In the genomic region with DNA sequence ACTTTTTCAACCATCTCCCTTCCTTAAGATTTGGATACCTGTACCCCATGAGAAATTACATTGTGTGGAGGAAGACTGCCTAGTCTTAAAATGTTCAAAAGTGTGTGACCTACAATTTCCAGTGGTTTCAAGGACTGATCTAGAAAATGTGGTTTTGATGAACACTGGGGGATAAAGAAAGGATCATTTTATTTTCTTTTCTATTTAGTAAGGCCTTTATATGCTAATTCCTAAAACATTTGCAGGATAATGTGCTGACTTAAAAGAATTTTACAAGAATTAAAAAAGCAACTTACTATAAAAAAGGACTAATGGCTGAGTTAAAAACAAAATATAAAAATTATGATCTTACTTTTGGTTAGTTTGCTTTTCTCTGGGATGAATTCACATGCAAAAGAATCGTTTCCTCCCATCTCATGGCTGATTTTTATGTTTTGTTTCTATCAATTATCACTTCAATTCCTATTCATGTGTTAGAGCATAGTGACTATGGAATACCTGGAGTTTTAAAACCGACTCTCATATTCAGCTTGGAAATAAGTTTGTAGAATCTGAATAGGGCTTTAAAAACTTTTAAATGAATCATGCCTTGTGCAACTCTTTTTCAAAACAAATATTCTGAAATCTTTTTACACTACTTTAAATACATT, we compare ENCODE assay signal across 28 cellular contexts.
"Had no signal": no experiment of that assay in that cellular context is flagged by ENCODE, and none has a peak within 500 bp of the region (broad histone marks: within the 10 kb centered on the region; RNA-seq: fewer than 3 reads in every experiment).

No MANE protein-coding gene starts in this region.

- H3K4me3 Mint-ChIP-seq: dendritic cell treated with granulocyte-macrophage colony-stimulating factor and Interleukin-4, amounts not matched to agents 40 ng/mL and 50 ng/mL, for 4 days; mesothelial cell of epicardium; naive B cell; natural killer cell treated with Interleukin-12 subunit alpha and Interleukin-12 subunit beta and Interleukin-15 and Interleukin-18, amount 100 ng/mL, for 72 hours; neural crest cell; stimulated activated memory B cell treated with anti-CD40 and anti-IgM and Interleukin-4, amounts not matched to agents 10 μg/mL and 1 μg/mL and 100 μg/mL, for 72 hours had no signal

- H3K9me3 ChIP-seq: colonic mucosa, esophagus muscularis mucosa, gastroesophageal sphincter, heart left ventricle, left lung, mucosa of descending colon, neutrophil, psoas muscle, sigmoid colon, spleen, thoracic aorta, transverse colon, upper lobe of right lung, uterus had no signal

- H3K36me3 Mint-ChIP-seq: mesothelial cell of epicardium; naive B cell; natural killer cell treated with Interleukin-12 subunit alpha and Interleukin-12 subunit beta and Interleukin-15 and Interleukin-18, amount 100 ng/mL, for 72 hours; stimulated activated memory B cell treated with anti-CD40 and anti-IgM and Interleukin-4, amounts not matched to agents 10 μg/mL and 1 μg/mL and 100 μg/mL, for 72 hours had no signal

- ATAC-seq: foreskin keratinocyte; gastroesophageal sphincter; heart left ventricle; left cardiac atrium; left lung; mucosa of descending colon; natural killer cell treated with Interleukin-12 subunit alpha and Interleukin-12 subunit beta and Interleukin-15 and Interleukin-18, amount 100 ng/mL, for 72 hours; right cardiac atrium; stimulated activated memory B cell treated with anti-CD40 and anti-IgM and Interleukin-4, amounts not matched to agents 10 μg/mL and 1 μg/mL and 100 μg/mL, for 72 hours; stimulated activated naive CD8-positive, alpha-beta T cell treated with anti-CD3 and anti-CD28 coated beads, Interleukin-15, Interleukin-2, amounts not matched to agents 100 U/mL and 50 U/mL, for 24 hours; upper lobe of right lung had no signal

- H3K9me3 Mint-ChIP-seq: dendritic cell treated with granulocyte-macrophage colony-stimulating factor and Interleukin-4, amounts not matched to agents 40 ng/mL and 50 ng/mL, for 4 days; mesothelial cell of epicardium; naive B cell; natural killer cell treated with Interleukin-12 subunit alpha and Interleukin-12 subunit beta and Interleukin-15 and Interleukin-18, amount 100 ng/mL, for 72 hours; stimulated activated memory B cell treated with anti-CD40 and anti-IgM and Interleukin-4, amounts not matched to agents 10 μg/mL and 1 μg/mL and 100 μg/mL, for 72 hours had no signal

- H3K36me3 ChIP-seq: colonic mucosa, esophagus muscularis mucosa, gastroesophageal sphincter, heart left ventricle, left lung, neutrophil, sigmoid colon, spleen, thoracic aorta, transverse colon, upper lobe of right lung, uterus had no signal

- H3K27ac Mint-ChIP-seq: dendritic cell treated with granulocyte-macrophage colony-stimulating factor and Interleukin-4, amounts not matched to agents 40 ng/mL and 50 ng/mL, for 4 days; mesothelial cell of epicardium; naive B cell; natural killer cell treated with Interleukin-12 subunit alpha and Interleukin-12 subunit beta and Interleukin-15 and Interleukin-18, amount 100 ng/mL, for 72 hours; stimulated activated memory B cell treated with anti-CD40 and anti-IgM and Interleukin-4, amounts not matched to agents 10 μg/mL and 1 μg/mL and 100 μg/mL, for 72 hours had no signal

- DNase-seq: colonic mucosa; effector memory CD4-positive, alpha-beta T cell; foreskin keratinocyte; heart left ventricle; left cardiac atrium; left lung; mesenchymal stem cell; mucosa of descending colon; naive B cell; psoas muscle; right cardiac atrium; sigmoid colon; spleen; stimulated activated CD4-positive, alpha-beta T cell treated with anti-CD3 and anti-CD28 coated beads, Interleukin-4, amount 100 ng/mL, for 4 hours; stimulated activated naive CD8-positive, alpha-beta T cell treated with anti-CD3 and anti-CD28 coated beads, Interleukin-15, Interleukin-2, amounts not matched to agents 100 U/mL and 50 U/mL, for 24 hours; transverse colon; upper lobe of right lung; uterus had no signal

- H3K27me3 Mint-ChIP-seq: dendritic cell treated with granulocyte-macrophage colony-stimulating factor and Interleukin-4, amounts not matched to agents 40 ng/mL and 50 ng/mL, for 4 days had no signal

- H3K27ac ChIP-seq: colonic mucosa, esophagus muscularis mucosa, foreskin keratinocyte, gastroesophageal sphincter, heart left ventricle, hepatocyte, left lung, psoas muscle, spleen, thoracic aorta, transverse colon, upper lobe of right lung, uterus had no signal

- H3K4me3 ChIP-seq: colonic mucosa, esophagus muscularis mucosa, gastroesophageal sphincter, heart left ventricle, hepatocyte, left lung, mucosa of descending colon, psoas muscle, sigmoid colon, spleen, thoracic aorta, transverse colon, upper lobe of right lung, uterus had no signal
